ENCODE assay signal across 11 cellular contexts in genomic region chr17:72119280-72119962, GRCh38. TPM values are rescaled to one million over a fixed set of nuclear protein-coding genes. Genes with fewer than 3 reads are reported as not detected.
DNase-seq lines count a peak whose midpoint lies in the region; ATAC-seq and TF ChIP-seq lines count a peak whose summit lies in the region.
"Had no signal": no experiment of that assay in that cellular context is flagged by ENCODE, and none has a peak within 500 bp of the region (broad histone marks: within the 10 kb centered on the region; RNA-seq: fewer than 3 reads in every experiment).

No MANE protein-coding gene starts in this region.

- TF ChIP-seq POLR2A in IMR-90 (IDR thresholded peaks at IDR 0.05; ENCODE audit: low read depth, low read length) = no peak

- intact Hi-C loops in IMR-90 (cut with micrococcal nuclease) = loop anchor here (2.0 to 5.0 kb wide), 3 partner anchors 161 to 881 kb away; no protein-coding TSS in a partner anchor

- H3K14ac ChIP-seq in IMR-90 (replicated peaks; ENCODE audit: low read depth, low read length) = no peak overlapping the region; the same call in 1 of the 2 replicates

- ATAC-seq in IMR-90 (ENCODE audit: low read depth) (no peak), GM19324 (IDR thresholded peaks at IDR 0.05; ENCODE audit: low FRiP score, unreplicated experiment) (no peak)
- ATAC-seq: activated T-cell treated with anti-CD3 and anti-CD28 coated beads, Interleukin-2, amount 50 U/mL, for 72 hours; natural killer cell treated with Interleukin-12 subunit alpha and Interleukin-12 subunit beta and Interleukin-15 and Interleukin-18, amount 100 ng/mL, for 72 hours had no signal

- H3F3A ChIP-seq in neural cell (ENCODE audit: insufficient read depth, low read length, poor library complexity, severe bottlenecking) = no peaks in the 10 kb centered on the region

- H3K27ac ChIP-seq in ACC112 (ENCODE audit: low read depth, low read length) = no peak overlapping the region
- no peak overlapping the region for H3K27ac ChIP-seq in IMR-90 (ENCODE audit: insufficient read depth, low read length)
- no peak overlapping the region for H3K27ac ChIP-seq in duodenal mucosa (ENCODE audit: low read depth, low read length)
- no peak overlapping the region for H3K27ac ChIP-seq in neural cell (ENCODE audit: low read length)
- H3K27ac ChIP-seq: SK-N-MC had no signal

- TF ChIP-seq RAD21 in IMR-90 (IDR thresholded peaks at IDR 0.05; ENCODE audit: low read length) (no peak), neural cell (conservative IDR thresholded peaks at IDR 0.05) (no peak)

- peak overlapping the region; percentile 60; the same call in 1 of the 2 replicates for H3K23ac ChIP-seq in IMR-90 (ENCODE audit: low read depth, low read length)

- H3K4me1 ChIP-seq in ACC112 (ENCODE audit: control insufficient read depth, insufficient read depth, low read length, unreplicated experiment) (peaks cover 12% of the 10 kb centered on the region), IMR-90 (ENCODE audit: control insufficient read depth, insufficient read depth, low read length) (peaks cover 13% of the 10 kb centered on the region), duodenal mucosa (ENCODE audit: control insufficient read depth in 1 of 2, insufficient read depth in 2 of 2, low read length in 2 of 2) (peaks cover 12 to 27% of the 10 kb centered on the region in 2 donors)

- TF ChIP-seq CTCF in IMR-90 (conservative IDR thresholded peaks at IDR 0.05; ENCODE audit: low read depth, low read length) (no peak), neural cell (IDR thresholded peaks at IDR 0.05; ENCODE audit: poor library complexity, severe bottlenecking) (no peak)

- dilution Hi-C loops in IMR-90 (cut with HindIII; ENCODE audit: low sequenced_read_pairs, unreplicated experiment) = no loop called here

- H2AFZ ChIP-seq in ACC112 (ENCODE audit: low read length, unreplicated experiment) (no peak overlapping the region), IMR-90 (replicated peaks; ENCODE audit: low read length, poor library complexity) (peak overlapping the region; percentile 90), neural cell (ENCODE audit: low read depth, low read length) (no peak overlapping the region)

- no peaks in the 10 kb centered on the region for H3K9me2 ChIP-seq in neural cell (ENCODE audit: insufficient read depth, low read length)

- no TSS peak for BruUV-seq in IMR-90 (replicated peaks; lab: Mats Ljungman, UMichigan)

- peak overlapping the region; percentile 39 for H2AK9ac ChIP-seq in IMR-90 (replicated peaks; ENCODE audit: low read depth, low read length, poor library complexity)

- H3K4me2 ChIP-seq in IMR-90 (ENCODE audit: low read depth, low read length) (peak overlapping the region; percentile 76), neural cell (ENCODE audit: low read length) (no peak overlapping the region)

- POLR2A ChIA-PET in IMR-90 (lab: Charles Lee; ENCODE audit: unreplicated experiment) = interaction anchor here (1.4 kb wide), 1 partner anchor 10 kb away, joined by 4 read pairs; no protein-coding TSS in a partner anchor

- WGBS in IMR-90 (ENCODE audit: extremely low coverage in 2 of 2, insufficient read length in 1 of 2), 2 experiments = 58% methylated on average over 9 of the region's 20 CpGs; no CpG with 5 or more reads in 1 of the 2 experiments

- in situ Hi-C loops in IMR-90 (cut with MboI; ENCODE audit: low sequenced_read_pairs) = loop anchor here (10.0 kb wide), 3 partner anchors 655 to 1355 kb away; no protein-coding TSS in a partner anchor

- no peaks in the 10 kb centered on the region for H3K9me3 ChIP-seq in IMR-90 (ENCODE audit: control insufficient read depth, insufficient read depth, low read length)
- H3K9me3 ChIP-seq in duodenal mucosa (ENCODE audit: control insufficient read depth in 1 of 2, low read length in 2 of 2) = no peaks in the 10 kb centered on the region
- H3K9me3 ChIP-seq in neural cell (ENCODE audit: low read length) = peaks cover 10% of the 10 kb centered on the region

- peak overlapping the region; percentile 22; the same call in 1 of the 2 replicates for H2BK20ac ChIP-seq in IMR-90 (ENCODE audit: low read depth, low read length)

- H2BK5ac ChIP-seq in IMR-90 (ENCODE audit: low read depth, low read length, poor library complexity, severe bottlenecking) = no peak overlapping the region

- no peak for TF ChIP-seq EP300 in neural cell (conservative IDR thresholded peaks at IDR 0.05; ENCODE audit: poor library complexity, severe bottlenecking)

- no peak overlapping the region for H4K5ac ChIP-seq in IMR-90 (ENCODE audit: low read depth, low read length)

- no peaks in the 10 kb centered on the region for H3K36me3 ChIP-seq in ACC112 (ENCODE audit: insufficient read depth, low read length)
- H3K36me3 ChIP-seq in IMR-90 (ENCODE audit: control insufficient read depth, insufficient read depth, low read length) = peaks cover 16% of the 10 kb centered on the region
- H3K36me3 ChIP-seq in duodenal mucosa (ENCODE audit: control insufficient read depth in 1 of 2, insufficient read depth in 2 of 2, low read length in 2 of 2) = peaks cover 5 to 7% of the 10 kb centered on the region in 2 donors
- no peaks in the 10 kb centered on the region for H3K36me3 ChIP-seq in neural cell (ENCODE audit: insufficient read depth, low read length)

- H3K9ac ChIP-seq in IMR-90 (ENCODE audit: low read depth, low read length) = peak overlapping the region; percentile 62; the same call in 1 of the 2 replicates
- peak overlapping the region; percentile 69 to 72 for H3K9ac ChIP-seq in duodenal mucosa (ENCODE audit: low read depth in 1 of 2, low read length in 2 of 2)
- H3K9ac ChIP-seq in neural cell (ENCODE audit: low read length) = no peak overlapping the region

- no peaks in the 10 kb centered on the region for H3K79me2 ChIP-seq in ACC112 (ENCODE audit: control insufficient read depth, insufficient read depth, low read length, unreplicated experiment)
- peaks cover 24% of the 10 kb centered on the region for H3K79me2 ChIP-seq in neural cell (replicated peaks; ENCODE audit: insufficient read depth, low read length)

- no peak overlapping the region for H2AK5ac ChIP-seq in IMR-90 (ENCODE audit: low read depth, low read length)

- H4K91ac ChIP-seq in IMR-90 (ENCODE audit: insufficient read depth, low read depth, low read length) = no peak overlapping the region

- H3K79me1 ChIP-seq in IMR-90 (ENCODE audit: low read depth in 1 of 2, low read length in 2 of 2) = peaks cover 1 to 18% of the 10 kb centered on the region in 2 experiments; a peak in 3 of 4 replicates

- no peak for DNase-seq in IMR-90
- DNase-seq in activated CD8-positive, alpha-beta memory T cell treated with anti-CD3 and anti-CD28 coated beads, Interleukin-2, amount 50 U/mL, for 48 hours = no peak
- no peak for DNase-seq in NOMO-1 (lab: John Stamatoyannopoulos, UW; ENCODE audit: unreplicated experiment in 2 of 2)
- DNase-seq in stimulated activated CD4-positive, alpha-beta T cell treated with anti-CD3 and anti-CD28 coated beads, Interleukin-1b, Interleukin-23, amount 100 ng/mL, for 48 hours = no peak

- H3K4ac ChIP-seq in IMR-90 (ENCODE audit: low read depth, low read length) = no peak overlapping the region

- H4K20me1 ChIP-seq in IMR-90 (ENCODE audit: insufficient read depth, low read length) (peaks cover 5% of the 10 kb centered on the region; the same call in 1 of the 2 replicates), neural cell (ENCODE audit: insufficient read depth) (no peaks in the 10 kb centered on the region)

- H2BK120ac ChIP-seq in IMR-90 (ENCODE audit: low read depth, low read length) = peak overlapping the region; percentile 71

- H2BK15ac ChIP-seq in IMR-90 (ENCODE audit: low read depth, low read length) = 0 out of 3 replicates have a peak overlapping the region, but pooled peaks have one; percentile 48

- H3K18ac ChIP-seq in IMR-90 (ENCODE audit: low read depth, low read length) = no peak overlapping the region

- no peaks in the 10 kb centered on the region for H3K9me1 ChIP-seq in IMR-90 (ENCODE audit: insufficient read depth, low read length)

- CTCF ChIA-PET in IMR-90 (lab: Yijun Ruan, JAX) = interaction anchor here (1.2 to 1.5 kb wide), 3 partner anchors 420 to 1352 kb away, joined by 3 to 9 read pairs (median 4); no protein-coding TSS in a partner anchor

- H3K56ac ChIP-seq in IMR-90 (ENCODE audit: extremely low read depth, insufficient read depth, low read length) = no peak overlapping the region; the same call in 1 of the 2 replicates

- H3K27me3 ChIP-seq in ACC112 (ENCODE audit: insufficient read depth, low read length) (peaks cover 46% of the 10 kb centered on the region), IMR-90 (ENCODE audit: control insufficient read depth, insufficient read depth, low read length) (peaks cover 11% of the 10 kb centered on the region; the same call in 1 of the 2 replicates), duodenal mucosa (ENCODE audit: control insufficient read depth in 1 of 2, insufficient read depth in 2 of 2, low read length in 2 of 2) (peaks cover 37 to 48% of the 10 kb centered on the region in 2 donors), neural cell (ENCODE audit: insufficient read depth, low read depth, low read length) (peaks cover 67% of the 10 kb centered on the region)

- H3K4me3 ChIP-seq in ACC112 (ENCODE audit: low read depth, low read length) = peak overlapping the region; percentile 73
- no peak overlapping the region; the same call in 1 of the 2 replicates for H3K4me3 ChIP-seq in IMR-90 (ENCODE audit: insufficient read depth, low read depth, low read length)
- peak overlapping the region; percentile 65 to 72 for H3K4me3 ChIP-seq in duodenal mucosa (ENCODE audit: low read depth in 1 of 2, low read length in 2 of 2)
- peak overlapping the region; percentile 93 for H3K4me3 ChIP-seq in neural cell (ENCODE audit: low read length)

- H4K8ac ChIP-seq in IMR-90 (ENCODE audit: low read depth in 2 of 2, low read length in 2 of 2) = peak overlapping the region in 1 of 2 experiments; percentile 17; a peak in 1 of 4 replicates

TF ChIP-seq in IMR-90, 13 proteins besides CTCF, POLR2A, EP300 and RAD21 (continues in another document):
- TF ChIP-seq MAZ (IDR thresholded peaks at IDR 0.05; ENCODE audit: borderline replicate concordance, low read depth, low read length) = no peak

TF ChIP-seq in neural cell, 6 proteins besides CTCF, POLR2A, EP300 and RAD21 (continues in another document):
- TF ChIP-seq POLR2AphosphoS5 (IDR thresholded peaks at IDR 0.05) = no peak

RNA-seq across cellular contexts. Expression of gene SOX9, which starts 1.4 kb away (rescaled TPM):
- 4.1 and 8.3 TPM in 2 replicates for total RNA-seq in IMR-90 (2012; rRNA removed)
- 12.7 and 17.6 TPM in 2 replicates for polyA plus RNA-seq in IMR-90 (2012; rRNA removed)
- polyA plus RNA-seq in IMR-90 (2012; cell fraction: cytosol; rRNA removed) = 12.5 and 21.1 TPM in 2 replicates
- polyA plus RNA-seq in IMR-90 (2012; cell fraction: nucleus; rRNA removed; ENCODE audit: low replicate concordance) = 31.6 and 43.9 TPM in 2 replicates
- 0.34 and 0.68 TPM in 2 replicates for polyA plus RNA-seq in neural cell
- polyA minus RNA-seq in neural cell = 0.73 and 1.3 TPM in 2 replicates
- total RNA-seq: activated T-cell treated with anti-CD3 and anti-CD28 coated beads, Interleukin-2, amount 50 U/mL, for 72 hours; natural killer cell treated with Interleukin-12 subunit alpha and Interleukin-12 subunit beta and Interleukin-15 and Interleukin-18, amount 100 ng/mL, for 72 hours had no signal
